ENCODE assay signal across 24 cellular contexts in genomic region chr2:38290332-38290731, GRCh38.
"Had no signal": no experiment of that assay in that cellular context is flagged by ENCODE, and none has a peak within 500 bp of the region (broad histone marks: within the 10 kb centered on the region; RNA-seq: fewer than 3 reads in every experiment).

No MANE protein-coding gene starts in this region.

- DNase-seq: activated CD4-positive, alpha-beta T cell treated with anti-CD3 and anti-CD28 coated beads for 4 hours; activated CD8-positive, alpha-beta memory T cell treated with anti-CD3 and anti-CD28 coated beads, Interleukin-2, amount 50 U/mL, for 48 hours; activated CD8-positive, alpha-beta T cell treated with anti-CD3 and anti-CD28 coated beads, Interleukin-2, amount 10 ng/mL, durations not matched to agents 7 days and 5 days; activated naive CD4-positive, alpha-beta T cell treated with anti-CD3 and anti-CD28 coated beads, Interleukin-2, amount 50 U/mL, for 16 hours; activated T-cell treated with anti-CD3 and anti-CD28 coated beads, Interleukin-2, amount 50 U/mL, for 1 hour; amygdala; Kasumi-1; KBM-7; NCI-H1092; NCI-H1417; NCI-H1930; NCI-H2107; NCI-H2171 treated with DMSO at 0.1 percent for 48 hours; NCI-H345; NCI-H510A; NCI-H526 treated with DMSO at 0.1 percent for 48 hours; NK-92 treated with Interleukin-12 subunit alpha and Interleukin-12 subunit beta, amount 100 ng/mL, for 24 hours; OCI-M1; Peyer's patch; SHP77 treated with DMSO at 0.1 percent for 48 hours had no signal

- H3K27me3 ChIP-seq: cardiac muscle cell, Peyer's patch had no signal

- ATAC-seq: activated CD4-positive, CD25-positive, alpha-beta regulatory T cell treated with anti-CD3 and anti-CD28 coated beads, Interleukin-2, amount 50 U/mL, for 24 hours; activated CD8-positive, alpha-beta T cell treated with anti-CD3 and anti-CD28 coated beads, Interleukin-2, amount 10 ng/mL, durations not matched to agents 7 days and 5 days had no signal

- H3K4me3 Mint-ChIP-seq: activated CD8-positive, alpha-beta T cell treated with anti-CD3 and anti-CD28 coated beads, Interleukin-2, amount 10 ng/mL, durations not matched to agents 7 days and 5 days; brain; T-helper 1 cell treated with Interleukin-12 subunit alpha and Interleukin-12 subunit beta and Interleukin-4 antibody, amounts not matched to agents 30 μg/mL and 1 μg/mL, for 36 hours had no signal

- H3K4me3 ChIP-seq: cardiac muscle cell, Peyer's patch had no signal

- H3K9me3 Mint-ChIP-seq: brain; T-helper 1 cell treated with Interleukin-12 subunit alpha and Interleukin-12 subunit beta and Interleukin-4 antibody, amounts not matched to agents 30 μg/mL and 1 μg/mL, for 36 hours had no signal

- H3K9me3 ChIP-seq: Peyer's patch had no signal

- H3K27ac Mint-ChIP-seq: activated CD8-positive, alpha-beta T cell treated with anti-CD3 and anti-CD28 coated beads, Interleukin-2, amount 10 ng/mL, durations not matched to agents 7 days and 5 days; brain; T-helper 1 cell treated with Interleukin-12 subunit alpha and Interleukin-12 subunit beta and Interleukin-4 antibody, amounts not matched to agents 30 μg/mL and 1 μg/mL, for 36 hours had no signal

- H3K4me1 ChIP-seq: Peyer's patch had no signal

- H3K4me1 Mint-ChIP-seq: brain had no signal

- H3K36me3 Mint-ChIP-seq: brain had no signal
